ENCODE assay signal across 16 cellular contexts in genomic region chr22:27804016-27804415, GRCh38. TPM values are rescaled to one million over a fixed set of nuclear protein-coding genes. Genes with fewer than 3 reads are reported as not detected.
A peak's percentile ranks its signal among the peaks of the same experiment; 100 is the strongest.
DNase-seq lines count a peak whose midpoint lies in the region; ATAC-seq, FAIRE-seq and TF ChIP-seq lines count a peak whose summit lies in the region.
"Had no signal": no experiment of that assay in that cellular context is flagged by ENCODE, and none has a peak within 500 bp of the region (broad histone marks: within the 10 kb centered on the region; RNA-seq: fewer than 3 reads in every experiment).

No MANE protein-coding gene starts in this region.

- peak overlapping the region; percentile 22 for H3K4me3 Mint-ChIP-seq in nephron progenitor cell

- H3K27me3 ChIP-seq in BLaER1 (peaks cover 27% of the 10 kb centered on the region), IMR-90 (ENCODE audit: control insufficient read depth, insufficient read depth, low read length) (no peaks in the 10 kb centered on the region; the same call in 1 of the 2 replicates), H1 (replicated peaks in 1 of 4; ENCODE audit: control insufficient read depth in 3 of 4, extremely low read depth in 1 of 4, insufficient read depth in 3 of 4, low read length in 3 of 4) (peaks cover 30 to 47% (median 43%) of the 10 kb centered on the region in 4 experiments)
- H3K27me3 ChIP-seq: SJCRH30 had no signal

- TF ChIP-seq POLR2A in IMR-90 (IDR thresholded peaks at IDR 0.05; ENCODE audit: low read depth, low read length) (no peak), H1 (IDR thresholded peaks at IDR 0.05; ENCODE audit: control extremely low read depth in 1 of 2, low read depth in 2 of 2, low read length in 2 of 2) (no peak)

- H3K79me1 ChIP-seq in IMR-90 (ENCODE audit: low read depth in 1 of 2, low read length in 2 of 2) (no peaks in the 10 kb centered on the region; a peak in 2 of 4 replicates), H1 (ENCODE audit: low read depth, low read length) (no peaks in the 10 kb centered on the region)

- H3K9ac ChIP-seq in BLaER1 (no peak overlapping the region), IMR-90 (ENCODE audit: low read depth, low read length) (no peak overlapping the region), H1 (replicated peaks in 1 of 4; ENCODE audit: extremely low read depth in 1 of 4, low read depth in 3 of 4, low read length in 3 of 4) (no peak overlapping the region; a peak in 2 of 7 replicates)

- TF ChIP-seq CTCF in IMR-90 (conservative IDR thresholded peaks at IDR 0.05; ENCODE audit: low read depth, low read length) (no peak), H1 (IDR thresholded peaks at IDR 0.05; ENCODE audit: control extremely low read depth in 1 of 3, insufficient read depth in 1 of 3, low read depth in 1 of 3, low read length in 3 of 3) (no peak), nephron progenitor cell (IDR thresholded peaks at IDR 0.05) (no peak)

- TF ChIP-seq RAD21 in IMR-90 (IDR thresholded peaks at IDR 0.05; ENCODE audit: low read length) (no peak), H1 (IDR thresholded peaks at IDR 0.05 in 1 of 2, conservative IDR thresholded peaks at IDR 0.05 in 1 of 2; ENCODE audit: low read depth in 2 of 2, low read length in 2 of 2) (no peak)

- H3K18ac ChIP-seq in IMR-90 (ENCODE audit: low read depth, low read length) = no peak overlapping the region
- no peak overlapping the region; the same call in 1 of the 2 replicates for H3K18ac ChIP-seq in H1 (ENCODE audit: extremely low read depth, low read length)

- no peaks in the 10 kb centered on the region for H3K79me2 ChIP-seq in H1 (ENCODE audit: control insufficient read depth in 1 of 2, insufficient read depth in 2 of 2, low read length in 2 of 2)

- H2AK9ac ChIP-seq in IMR-90 (replicated peaks; ENCODE audit: low read depth, low read length, poor library complexity) = no peak overlapping the region

- no peak for DNase-seq in IMR-90
- no peak for DNase-seq in H1 (ENCODE audit: low read depth in 1 of 2, low spot score in 2 of 2)
- no peak for DNase-seq in nephron progenitor cell
- DNase-seq in NCI-H1105 treated with DMSO at 0.1 percent for 48 hours (lab: John Stamatoyannopoulos, UW) = no peak
- DNase-seq in activated naive CD4-positive, alpha-beta T cell treated with anti-CD3 and anti-CD28 coated beads, Interleukin-2, amount 50 U/mL, for 72 hours (ENCODE audit: low spot score in 2 of 2) = no peak
- DNase-seq in NOMO-1 (lab: John Stamatoyannopoulos, UW; ENCODE audit: unreplicated experiment in 2 of 2) = no peak
- DNase-seq in NCI-H1048 (lab: John Stamatoyannopoulos, UW) = no peak
- DNase-seq: DMS79, GOT3, NCI-H1417 treated with DMSO at 0.1 percent for 48 hours, NCI-H187 treated with DMSO at 0.1 percent for 48 hours had no signal

- H2BK12ac ChIP-seq in H1 (ENCODE audit: low read depth, low read length) = 0 out of 2 replicates have a peak overlapping the region, but pooled peaks have one; percentile 95

- intact Hi-C loops in IMR-90 (cut with micrococcal nuclease) = loop anchor here (1.0 to 10.0 kb wide), 8 partner anchors 63 to 1048 kb away; no protein-coding TSS in a partner anchor

- peaks cover 12% of the 10 kb centered on the region; the same call in 1 of the 2 replicates for H4K20me1 ChIP-seq in BLaER1
- H4K20me1 ChIP-seq in IMR-90 (ENCODE audit: insufficient read depth, low read length) = no peaks in the 10 kb centered on the region; the same call in 1 of the 2 replicates
- peaks cover 0 to 2% of the 10 kb centered on the region in 2 experiments for H4K20me1 ChIP-seq in H1 (replicated peaks in 1 of 2; ENCODE audit: control insufficient read depth in 1 of 2, insufficient read depth in 2 of 2, low read length in 2 of 2)

- H2BK15ac ChIP-seq in IMR-90 (ENCODE audit: low read depth, low read length) (no peak overlapping the region), H1 (ENCODE audit: low read length) (no peak overlapping the region)

- H3K4me1 Mint-ChIP-seq in nephron progenitor cell = peaks cover 34% of the 10 kb centered on the region

- H2BK20ac ChIP-seq in IMR-90 (ENCODE audit: low read depth, low read length) (0 out of 2 replicates have a peak overlapping the region, but pooled peaks have one; percentile 61), H1 (ENCODE audit: low read length) (peak overlapping the region; percentile 91; the same call in 1 of the 2 replicates)

- H3K36me3 ChIP-seq in BLaER1 (no peaks in the 10 kb centered on the region; the same call in 1 of the 2 replicates), IMR-90 (ENCODE audit: control insufficient read depth, insufficient read depth, low read length) (peaks cover 4% of the 10 kb centered on the region; the same call in 1 of the 2 replicates), H1 (ENCODE audit: control insufficient read depth in 2 of 4, insufficient read depth in 4 of 4, low read length in 3 of 4) (peaks cover 0 to 8% (median 0%) of the 10 kb centered on the region in 4 experiments; a peak in 1 of 8 replicates)

- FAIRE-seq in H1 (lab: Jason Lieb, UNC) = no peak
- FAIRE-seq: GM12892, GM18507 had no signal

- TF ChIP-seq EP300 in H1 (IDR thresholded peaks at IDR 0.05; ENCODE audit: borderline replicate concordance in 1 of 2, low read depth in 2 of 2, low read length in 2 of 2) = no peak

- no peaks in the 10 kb centered on the region for H3K9me1 ChIP-seq in IMR-90 (ENCODE audit: insufficient read depth, low read length)

- H3K4me3 ChIP-seq in BLaER1 = no peak overlapping the region
- no peak overlapping the region for H3K4me3 ChIP-seq in IMR-90 (ENCODE audit: insufficient read depth, low read depth, low read length)
- no peak overlapping the region; a peak in 2 of 8 replicates for H3K4me3 ChIP-seq in H1 (ENCODE audit: extremely low read depth in 1 of 4, insufficient read depth in 2 of 4, low read depth in 3 of 4, low read length in 4 of 4)
- H3K4me3 ChIP-seq: SJCRH30 had no signal

- H3K4me1 ChIP-seq in BLaER1 (peaks cover 36% of the 10 kb centered on the region), IMR-90 (ENCODE audit: control insufficient read depth, insufficient read depth, low read length) (peaks cover 10% of the 10 kb centered on the region), H1 (replicated peaks in 1 of 4; ENCODE audit: control insufficient read depth in 3 of 4, insufficient read depth in 4 of 4, low read length in 3 of 4) (peaks cover 0 to 28% (median 23%) of the 10 kb centered on the region in 4 experiments; a peak in 6 of 7 replicates)

- no peak overlapping the region for H2BK120ac ChIP-seq in IMR-90 (ENCODE audit: low read depth, low read length)
- H2BK120ac ChIP-seq in H1 (replicated peaks; ENCODE audit: low read depth, low read length) = peak overlapping the region; percentile 52

- 83% methylated on average over 1 of the region's 6 CpGs; no CpG with 5 or more reads in 1 of the 2 experiments for WGBS in IMR-90 (ENCODE audit: extremely low coverage in 2 of 2, insufficient read length in 1 of 2), 2 experiments
- WGBS in H1 (ENCODE audit: extremely low coverage in 1 of 2, insufficient coverage in 1 of 2, insufficient read length in 1 of 2, insufficient replicate concordance in 2 of 2, low coverage in 1 of 2, low lambda C conversion rate in 2 of 2, missing lambda C conversion rate in 1 of 2), 2 experiments = 29% methylated on average over 6 of the region's 6 CpGs; no CpG with 5 or more reads in 1 of the 2 experiments

- no peak overlapping the region for H3K27ac Mint-ChIP-seq in nephron progenitor cell
- no peak overlapping the region for H3K27ac Mint-ChIP-seq in activated naive CD4-positive, alpha-beta T cell treated with anti-CD3 and anti-CD28 coated beads, Interleukin-2, amount 50 U/mL, for 72 hours

- H3K4me2 ChIP-seq in BLaER1 = peak overlapping the region; percentile 51
- no peak overlapping the region for H3K4me2 ChIP-seq in IMR-90 (ENCODE audit: low read depth, low read length)
- peak overlapping the region; percentile 63 to 83; a peak in 2 of 4 replicates for H3K4me2 ChIP-seq in H1 (ENCODE audit: insufficient read depth in 1 of 2, low read depth in 2 of 2, low read length in 2 of 2)

- H2BK5ac ChIP-seq in IMR-90 (ENCODE audit: low read depth, low read length, poor library complexity, severe bottlenecking) = no peak overlapping the region
- peak overlapping the region; percentile 66; the same call in 1 of the 2 replicates for H2BK5ac ChIP-seq in H1 (ENCODE audit: low read depth, low read length)

- no peak overlapping the region for H3K56ac ChIP-seq in IMR-90 (ENCODE audit: extremely low read depth, insufficient read depth, low read length)
- no peak overlapping the region for H3K56ac ChIP-seq in H1 (replicated peaks; ENCODE audit: insufficient read length, low read depth, low read length)

- H4K5ac ChIP-seq in IMR-90 (ENCODE audit: low read depth, low read length) = no peak overlapping the region
- no peak overlapping the region for H4K5ac ChIP-seq in H1 (ENCODE audit: insufficient read length, low read depth, low read length)

- H3K23ac ChIP-seq in IMR-90 (ENCODE audit: low read depth, low read length) (no peak overlapping the region), H1 (ENCODE audit: insufficient read length) (no peak overlapping the region)

- in situ Hi-C loops in IMR-90 (cut with MboI; ENCODE audit: low sequenced_read_pairs) = loop anchor here (10.0 kb wide), 1 partner anchor 399 kb away; no protein-coding TSS in a partner anchor

- no peak for ATAC-seq in IMR-90 (ENCODE audit: low read depth)
- no peak for ATAC-seq in activated naive CD4-positive, alpha-beta T cell treated with anti-CD3 and anti-CD28 coated beads, Interleukin-2, amount 50 U/mL, for 72 hours

- H2AFZ ChIP-seq in IMR-90 (replicated peaks; ENCODE audit: low read length, poor library complexity) = no peak overlapping the region
- no peak overlapping the region for H2AFZ ChIP-seq in H1 (ENCODE audit: low read length)

- no peaks in the 10 kb centered on the region for H3K9me3 Mint-ChIP-seq in nephron progenitor cell
- no peaks in the 10 kb centered on the region for H3K9me3 Mint-ChIP-seq in activated naive CD4-positive, alpha-beta T cell treated with anti-CD3 and anti-CD28 coated beads, Interleukin-2, amount 50 U/mL, for 72 hours

- CTCF ChIA-PET in IMR-90 (lab: Yijun Ruan, JAX) = no interaction called here
- CTCF ChIA-PET in H1 (lab: Charles Lee; ENCODE audit: partially characterized antibody) = interaction anchor here (0.7 to 2.5 kb wide), 19 partner anchors 12 to 608 kb away, joined by 3 to 14 read pairs (median 4); no protein-coding TSS in a partner anchor

- H2AK5ac ChIP-seq in IMR-90 (ENCODE audit: low read depth, low read length) (0 out of 2 replicates have a peak overlapping the region, but pooled peaks have one; percentile 66), H1 (ENCODE audit: low read depth, low read length) (no peak overlapping the region)

- peaks cover 84% of the 10 kb centered on the region for H3K27me3 Mint-ChIP-seq in nephron progenitor cell (ENCODE audit: low read depth, poor library complexity)

- H3K36me3 Mint-ChIP-seq in nephron progenitor cell (ENCODE audit: low read depth) = no peaks in the 10 kb centered on the region
- H3K36me3 Mint-ChIP-seq in activated naive CD4-positive, alpha-beta T cell treated with anti-CD3 and anti-CD28 coated beads, Interleukin-2, amount 50 U/mL, for 72 hours = no peaks in the 10 kb centered on the region

- POLR2A ChIA-PET in IMR-90 (lab: Charles Lee; ENCODE audit: unreplicated experiment) = no interaction called here
- POLR2A ChIA-PET in H1 (lab: Charles Lee; ENCODE audit: partially characterized antibody) = interaction anchor here (0.6 kb wide), 1 partner anchor 111 kb away, joined by 3 read pairs; no protein-coding TSS in a partner anchor

- BruUV-seq in IMR-90 (replicated peaks; lab: Mats Ljungman, UMichigan) = no TSS peak

- H4K91ac ChIP-seq in IMR-90 (ENCODE audit: insufficient read depth, low read depth, low read length) (no peak overlapping the region), H1 (replicated peaks; ENCODE audit: insufficient read length, low read length) (peak overlapping the region; percentile 58)

- dilution Hi-C loops in IMR-90 (cut with HindIII; ENCODE audit: low sequenced_read_pairs, unreplicated experiment) = no loop called here

- H3K9me3 ChIP-seq in BLaER1 (peaks cover 5% of the 10 kb centered on the region; the same call in 1 of the 2 replicates), IMR-90 (ENCODE audit: control insufficient read depth, insufficient read depth, low read length) (no peaks in the 10 kb centered on the region), H1 (ENCODE audit: insufficient read depth in 2 of 2, low read depth in 1 of 2, low read length in 1 of 2) (no peaks in the 10 kb centered on the region)
- H3K9me3 ChIP-seq: SJCRH30 had no signal

- H3K23me2 ChIP-seq in H1 (ENCODE audit: low read depth, low read length) = peaks cover 19% of the 10 kb centered on the region

- H4K8ac ChIP-seq in IMR-90 (ENCODE audit: low read depth in 2 of 2, low read length in 2 of 2) (no peak overlapping the region), H1 (ENCODE audit: extremely low read depth, insufficient read depth, low read length) (no peak overlapping the region; the same call in 1 of the 2 replicates)

- no peak overlapping the region for H3K14ac ChIP-seq in IMR-90 (replicated peaks; ENCODE audit: low read depth, low read length)
- H3K14ac ChIP-seq in H1 (ENCODE audit: insufficient read length) = no peak overlapping the region

- H3K4ac ChIP-seq in IMR-90 (ENCODE audit: low read depth, low read length) (no peak overlapping the region; the same call in 1 of the 2 replicates), H1 (replicated peaks; ENCODE audit: insufficient read length, low read depth, low read length) (no peak overlapping the region)

- H3K27ac ChIP-seq in BLaER1 (0 out of 2 replicates have a peak overlapping the region, but pooled peaks have one; percentile 18), IMR-90 (ENCODE audit: insufficient read depth, low read length) (no peak overlapping the region), H1 (ENCODE audit: low read depth, low read length) (no peak overlapping the region)
- H3K27ac ChIP-seq: C4-2B, SJCRH30 had no signal

RNA-seq across cellular contexts. Expression of gene MN1, which starts 2.5 kb away (rescaled TPM):
- total RNA-seq in IMR-90 (2012; rRNA removed) = 0.28 and 0.36 TPM in 2 replicates
- polyA plus RNA-seq in IMR-90 (2012; rRNA removed) (1.3 and 1.9 TPM in 2 replicates), H1 (2011; rRNA removed) (3.1 and 5.0 TPM in 2 replicates)
- polyA plus RNA-seq in IMR-90 (2012; cell fraction: cytosol; rRNA removed) = 0.51 and 3.8 TPM in 2 replicates
- 1.5 and 2.2 TPM in 2 replicates for polyA plus RNA-seq in IMR-90 (2012; cell fraction: nucleus; rRNA removed; ENCODE audit: low replicate concordance)
- total RNA-seq in H1 (2021; fragmentation: NEBNext Ultra II Directional; extraction: Animal tissue kit (Norgen Biotek cat#: 25700)) = 4.9 and 5.2 TPM in 2 replicates
- polyA plus RNA-seq in H1 (2011; cell fraction: cytosol; rRNA removed) = 2.5 TPM
- 5.9 TPM for polyA plus RNA-seq in H1 (2011; cell fraction: nucleus; rRNA removed)
- polyA plus RNA-seq in H1 (2012, experiment 1 of 2) = 2.5 to 3.7 TPM (median 3.4 TPM) in 4 replicates
- 1.8 TPM for polyA plus RNA-seq in H1 (2012, experiment 2 of 2)
- polyA plus RNA-seq in H1 (2013, experiment 1 of 2) = 2.8 TPM
- polyA plus RNA-seq in H1 (2013, experiment 2 of 2) = 3.1 TPM
- polyA minus RNA-seq in H1 (2011; rRNA and poly(A)+ RNA removed) = 2.0 and 3.1 TPM in 2 replicates
- 5.6 TPM for polyA minus RNA-seq in H1 (2011; cell fraction: cytosol; rRNA and poly(A)+ RNA removed)
- 3.3 TPM for polyA minus RNA-seq in H1 (2011; cell fraction: nucleus; rRNA and poly(A)+ RNA removed)
- total RNA-seq in activated naive CD4-positive, alpha-beta T cell treated with anti-CD3 and anti-CD28 coated beads, Interleukin-2, amount 50 U/mL, for 72 hours = under 1 TPM; 0.14 to 0.16 TPM
